Comparison of ENCODE assay signal across 10 cellular contexts in the genomic region with DNA sequence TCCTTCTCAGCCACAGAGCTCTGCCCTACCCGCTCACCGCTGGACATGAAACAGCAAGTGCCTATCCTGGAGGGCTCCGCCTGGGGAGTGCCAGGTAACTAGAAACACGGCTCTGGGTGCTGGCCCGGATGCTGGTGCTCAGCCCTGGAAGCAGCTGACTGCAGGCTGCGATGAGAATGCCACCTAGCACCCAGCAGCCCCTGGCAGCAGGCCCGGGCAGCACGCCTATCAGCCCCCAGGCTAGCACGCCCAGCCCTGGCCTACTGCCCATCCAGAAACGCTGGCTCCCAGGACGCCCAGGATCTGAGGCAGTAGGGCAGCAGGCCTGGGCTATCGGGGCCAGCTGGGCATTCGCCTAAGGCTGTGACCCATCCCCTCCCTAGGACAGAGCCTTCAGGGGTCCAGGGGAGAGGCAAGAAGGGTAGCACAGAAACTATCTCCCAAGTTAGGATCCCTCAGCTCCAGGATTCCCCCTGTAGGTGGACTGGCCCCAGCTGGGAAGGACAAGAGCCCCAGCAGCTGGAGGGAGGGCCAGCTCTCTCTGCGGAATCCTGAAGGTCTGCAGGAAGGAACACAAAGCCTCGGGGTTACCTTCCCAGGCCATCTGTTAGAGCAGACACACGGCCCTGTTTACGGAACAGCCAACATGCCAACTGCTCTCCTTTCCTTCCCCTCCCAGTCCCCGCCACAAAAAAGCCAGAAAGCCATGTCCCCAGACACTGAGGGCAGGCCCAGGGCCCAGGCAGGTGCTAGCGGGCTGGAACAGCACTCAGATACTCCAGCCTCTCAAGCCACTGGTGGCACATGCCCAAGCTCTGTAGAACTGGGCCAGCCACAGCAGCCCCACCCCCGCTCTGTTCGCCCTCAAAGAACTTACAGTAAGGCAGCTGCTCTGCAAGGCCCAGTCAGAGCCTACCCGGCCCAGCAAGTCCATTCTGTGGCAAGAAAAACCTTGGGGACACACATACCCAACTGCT. TPM values are rescaled to one million over a fixed set of nuclear protein-coding genes. Genes with fewer than 3 reads are reported as not detected.
DNase-seq lines count a peak whose midpoint lies in the region; ATAC-seq and TF ChIP-seq lines count a peak whose summit lies in the region.
"Not testable (repeated sequence)": the region's sequence is repeated elsewhere in the genome, so short reads cannot be mapped to it uniquely, and the experiment has no call there.
"Had no signal": no experiment of that assay in that cellular context is flagged by ENCODE, and none has a peak within 500 bp of the region (broad histone marks: within the 10 kb centered on the region; RNA-seq: fewer than 3 reads in every experiment).

No MANE protein-coding gene starts in this region.

- not testable (repeated sequence) for H3K4me1 ChIP-seq in BE2C, right lobe of liver, psoas muscle

- intact Hi-C loops in activated CD4-positive, alpha-beta T cell treated with anti-CD3 and anti-CD28 coated beads for 36 hours (cut with DNase I, micrococcal nuclease); Right ventricle myocardium inferior (cut with DNase I); left ventricle myocardium superior (cut with micrococcal nuclease); right lobe of liver (cut with DNase I); psoas muscle (cut with DNase I): not testable (repeated sequence)

- not testable (repeated sequence) for H3K9me3 Mint-ChIP-seq in activated CD4-positive, alpha-beta T cell treated with anti-CD3 and anti-CD28 coated beads for 36 hours (ENCODE audit: low read depth)

- H3K27ac Mint-ChIP-seq in activated CD4-positive, alpha-beta T cell treated with anti-CD3 and anti-CD28 coated beads for 36 hours: not testable (repeated sequence)

- not testable (repeated sequence) for H3K36me3 Mint-ChIP-seq in activated CD4-positive, alpha-beta T cell treated with anti-CD3 and anti-CD28 coated beads for 36 hours (ENCODE audit: low read depth)

- POLR2A ChIA-PET in activated CD4-positive, alpha-beta T cell treated with anti-CD3 and anti-CD28 coated beads for 36 hours (lab: Charles Lee): not testable (repeated sequence)

- ATAC-seq in activated CD4-positive, alpha-beta T cell treated with anti-CD3 and anti-CD28 coated beads for 36 hours: peak; percentile 18
- peak; percentile 65 for ATAC-seq in Right ventricle myocardium inferior
- peak; percentile 70 for ATAC-seq in left ventricle myocardium superior
- ATAC-seq in right lobe of liver: peak; percentile 53 to 65 (median 60)
- peak; percentile 82 to 91 (median 88) for ATAC-seq in psoas muscle

- TF ChIP-seq CTCF in BE2C (IDR thresholded peaks at IDR 0.05; ENCODE audit: low read depth, low read length); right lobe of liver (IDR thresholded peaks at IDR 0.05); psoas muscle (IDR thresholded peaks at IDR 0.05): not testable (repeated sequence)

- DNase-seq in BE2C: peak; percentile 64
- peak; percentile 28 for DNase-seq in MG63
- DNase-seq in activated CD4-positive, alpha-beta T cell treated with anti-CD3 and anti-CD28 coated beads for 36 hours; psoas muscle: not testable (repeated sequence)
- DNase-seq in Right ventricle myocardium inferior (ENCODE audit: missing footprints): peak; percentile 73
- peak; percentile 82 for DNase-seq in left ventricle myocardium superior
- DNase-seq in right lobe of liver: peak in 1 of 3 donors; percentile 74

- not testable (repeated sequence) for TF ChIP-seq POLR2A in right lobe of liver (IDR thresholded peaks at IDR 0.05)

- not testable (repeated sequence) for H3K27me3 Mint-ChIP-seq in activated CD4-positive, alpha-beta T cell treated with anti-CD3 and anti-CD28 coated beads for 36 hours

- no CpG with 5 or more reads among the region's 22 CpGs for WGBS in right lobe of liver (ENCODE audit: insufficient coverage, low coverage, low lambda C conversion rate, missing lambda C conversion rate)
- no CpG with 5 or more reads among the region's 22 CpGs for WGBS in psoas muscle, 3 donors

- H3K9me3 ChIP-seq in BE2C, MG63, right lobe of liver, psoas muscle: not testable (repeated sequence)

- not testable (repeated sequence) for H3K27ac ChIP-seq in right lobe of liver, psoas muscle

- not testable (repeated sequence) for H3K27me3 ChIP-seq in BE2C; MG63; right lobe of liver; psoas muscle (ENCODE audit: insufficient read depth in 3 of 3, low read length in 2 of 3)

- H3K4me3 ChIP-seq in BE2C (ENCODE audit: low read depth, low read length); MG63; right lobe of liver; psoas muscle: not testable (repeated sequence)

- H3K4me3 Mint-ChIP-seq in activated CD4-positive, alpha-beta T cell treated with anti-CD3 and anti-CD28 coated beads for 36 hours: not testable (repeated sequence)

- CTCF ChIA-PET in activated CD4-positive, alpha-beta T cell treated with anti-CD3 and anti-CD28 coated beads for 36 hours (lab: Charles Lee): not testable (repeated sequence)

- H3K4me1 Mint-ChIP-seq in activated CD4-positive, alpha-beta T cell treated with anti-CD3 and anti-CD28 coated beads for 36 hours: not testable (repeated sequence)

- not testable (repeated sequence) for H3K36me3 ChIP-seq in BE2C; MG63; right lobe of liver; psoas muscle (ENCODE audit: insufficient read depth in 1 of 2, low read depth in 1 of 2)

RNA-seq across cellular contexts. Expression of a gene that starts 27.0 kb away (rescaled TPM):
- not detected for polyA plus RNA-seq in BE2C (2012; ENCODE audit: insufficient read depth, insufficient read length, low read depth)
- total RNA-seq in MG63 (2014; rRNA removed; shearing (Covaris generic); ENCODE audit: low replicate concordance): not detected in 2 replicates
- 1 to 10 TPM in 1 of 2 experiments, under 1 TPM in 1; 0.72 to 3.2 TPM for total RNA-seq in activated CD4-positive, alpha-beta T cell treated with anti-CD3 and anti-CD28 coated beads for 36 hours
- total RNA-seq in Right ventricle myocardium inferior (1.0 TPM), left ventricle myocardium superior (0.59 TPM), right lobe of liver (1 to 10 TPM in 1 of 6 experiments, under 1 TPM in 2, not detected in 3; 0.17 to 1.1 (median 0.88) TPM), psoas muscle (not detected)
- not detected for polyA plus RNA-seq in psoas muscle
- total RNA-seq: Daoy had no signal

RNA-seq across cellular contexts. Expression of a gene that starts 36.6 kb away (rescaled TPM):
- polyA plus RNA-seq in BE2C (2012; ENCODE audit: insufficient read depth, insufficient read length, low read depth): not detected
- not detected in 2 replicates for total RNA-seq in MG63 (2014; rRNA removed; shearing (Covaris generic); ENCODE audit: low replicate concordance)
- not detected for total RNA-seq in activated CD4-positive, alpha-beta T cell treated with anti-CD3 and anti-CD28 coated beads for 36 hours
- not detected for total RNA-seq in Right ventricle myocardium inferior
- not detected for total RNA-seq in left ventricle myocardium superior
- total RNA-seq in right lobe of liver: not detected
- not detected for total RNA-seq in psoas muscle
- not detected for polyA plus RNA-seq in psoas muscle
- total RNA-seq: CD4-positive, CD25-positive, alpha-beta regulatory T cell; Daoy; G401 had no signal
- polyA plus RNA-seq: CD4-positive, CD25-positive, alpha-beta regulatory T cell had no signal

RNA-seq across cellular contexts. Expression of a gene that starts 57.2 kb away (rescaled TPM):
- 0.40 TPM for polyA plus RNA-seq in BE2C (2012; ENCODE audit: insufficient read depth, insufficient read length, low read depth)
- 0.17 and 2.0 TPM in 2 replicates for total RNA-seq in MG63 (2014; rRNA removed; shearing (Covaris generic); ENCODE audit: low replicate concordance)
- total RNA-seq in activated CD4-positive, alpha-beta T cell treated with anti-CD3 and anti-CD28 coated beads for 36 hours: under 1 TPM; 0.70 to 0.78 TPM
- total RNA-seq in Right ventricle myocardium inferior (0.16 TPM), left ventricle myocardium superior (0.20 TPM), right lobe of liver (under 1 TPM in 3 of 6 experiments, not detected in 3; 0.04 to 0.18 (median 0.06) TPM), psoas muscle (under 1 TPM in 1 of 4 donors, not detected in 3; 0.11 TPM)
- under 1 TPM in 2 of 3 donors, not detected in 1; 0.01 to 0.09 TPM for polyA plus RNA-seq in psoas muscle

Comparison
In these comparisons a context has a peak if more than half of its experiments do, and no peak if none do; other contexts are left out.
1. ATAC-seq: peak in every context shown above with its lines; median percentile 88 in psoas muscle; 70 in left ventricle myocardium superior; 65 in Right ventricle myocardium inferior; 60 in right lobe of liver; 18 in activated CD4-positive, alpha-beta T cell treated with anti-CD3 and anti-CD28 coated beads for 36 hours.